In genomic region chr14:102086972-102087761, GRCh38 we compare ENCODE assay signal across 8 cellular contexts. TPM values are rescaled to one million over a fixed set of nuclear protein-coding genes. Genes with fewer than 3 reads are reported as not detected.
DNase-seq lines count a peak whose midpoint lies in the region; ATAC-seq and TF ChIP-seq lines count a peak whose summit lies in the region.

Gene HSP90AA1, minus strand, starts transcription at chr14:102087044. Its CDS starts 666 bp downstream, at chr14:102086378.

- H3K79me2 ChIP-seq in Loucy (ENCODE audit: insufficient read depth, low read length), result peaks cover 47% of the 10 kb centered on the region

- H3K4me1 Mint-ChIP-seq in activated T-helper 2 cell treated with anti-CD3 and anti-CD28 coated beads, Interferon-gamma antibody, Interleukin-2, Interleukin-4, amounts not matched to agents 10 μg/mL and 5 μg/mL and 100 μg/mL, durations not matched to agents 14 hours and 24 hours and 36 hours (ENCODE audit: low read depth), result peaks cover 49% of the 10 kb centered on the region
- peaks cover 55% of the 10 kb centered on the region for H3K4me1 Mint-ChIP-seq in nephron

- peak within 1 kb of the TSS; percentile 99 for H3K4me2 ChIP-seq in Loucy (ENCODE audit: low read depth, low read length, poor library complexity, severe bottlenecking)

- peaks cover 37% of the 10 kb centered on the region for H3K36me3 ChIP-seq in Loucy (ENCODE audit: insufficient read depth, low read length)
- H3K36me3 ChIP-seq in RWPE2 (ENCODE audit: low read depth), result peaks cover 41% of the 10 kb centered on the region

- peaks cover 50% of the 10 kb centered on the region for H3K4me1 ChIP-seq in Loucy (ENCODE audit: insufficient read depth, low read length, poor library complexity, severe bottlenecking)
- H3K4me1 ChIP-seq in RWPE2 (ENCODE audit: insufficient read depth, poor library complexity, severe bottlenecking), result peaks cover 27% of the 10 kb centered on the region

- H3F3A ChIP-seq in Loucy (ENCODE audit: low read depth), result no peaks in the 10 kb centered on the region

- H3K4me3 ChIP-seq in Loucy (ENCODE audit: low read length, poor library complexity, severe bottlenecking), result peak within 1 kb of the TSS; percentile 83
- peak within 1 kb of the TSS; percentile 54 for H3K4me3 ChIP-seq in RWPE2 (ENCODE audit: severe bottlenecking)

- no peaks in the 10 kb centered on the region for H3K27me3 ChIP-seq in Loucy (ENCODE audit: insufficient read depth, low read length, poor library complexity, severe bottlenecking)
- no peaks in the 10 kb centered on the region for H3K27me3 ChIP-seq in RWPE2 (ENCODE audit: insufficient read depth, poor library complexity, severe bottlenecking)

- peak within 1 kb of the TSS; percentile 82 for H3K27ac ChIP-seq in RWPE2 (ENCODE audit: poor library complexity, severe bottlenecking)

- TF ChIP-seq CTCF in Loucy (conservative IDR thresholded peaks at IDR 0.05; ENCODE audit: low read length) (no peak), RWPE2 (IDR thresholded peaks at IDR 0.05; ENCODE audit: poor library complexity, severe bottlenecking) (peak; percentile 14), nephron (IDR thresholded peaks at IDR 0.05; ENCODE audit: unreplicated experiment in 3 of 3) (peak in 1 of 3 experiments; percentile 9)

- H3K9me3 ChIP-seq in Loucy (ENCODE audit: insufficient read depth, low read depth, low read length) (no peaks in the 10 kb centered on the region), RWPE2 (ENCODE audit: severe bottlenecking) (no peaks in the 10 kb centered on the region)

- peak within 1 kb of the TSS; percentile 79 for H2AFZ ChIP-seq in Loucy (ENCODE audit: low read length)

- no peaks in the 10 kb centered on the region for H3K9me3 Mint-ChIP-seq in activated T-helper 2 cell treated with anti-CD3 and anti-CD28 coated beads, Interferon-gamma antibody, Interleukin-2, Interleukin-4, amounts not matched to agents 10 μg/mL and 5 μg/mL and 100 μg/mL, durations not matched to agents 14 hours and 24 hours and 36 hours
- no peaks in the 10 kb centered on the region for H3K9me3 Mint-ChIP-seq in nephron

- H3K36me3 Mint-ChIP-seq in activated T-helper 2 cell treated with anti-CD3 and anti-CD28 coated beads, Interferon-gamma antibody, Interleukin-2, Interleukin-4, amounts not matched to agents 10 μg/mL and 5 μg/mL and 100 μg/mL, durations not matched to agents 14 hours and 24 hours and 36 hours (ENCODE audit: low read depth), result peaks cover 42% of the 10 kb centered on the region
- H3K36me3 Mint-ChIP-seq in nephron (ENCODE audit: low read depth), result peaks cover 39% of the 10 kb centered on the region

- DNase-seq in EL (peak; percentile 93), H4 (ENCODE audit: low spot score) (peak; percentile 81), RWPE2 (ENCODE audit: low spot score) (peak; percentile 91), fibroblast of peridontal ligament (ENCODE audit: extremely low read depth) (peak; percentile 86)
- peak; percentile 94 for DNase-seq in activated T-helper 2 cell treated with anti-CD3 and anti-CD28 coated beads, Interferon-gamma antibody, Interleukin-2, Interleukin-4, amounts not matched to agents 10 μg/mL and 5 μg/mL and 100 μg/mL, durations not matched to agents 14 hours and 24 hours and 36 hours (ENCODE audit: low spot score)
- peak; percentile 98 for DNase-seq in stimulated activated naive CD8-positive, alpha-beta T cell treated with anti-CD3 and anti-CD28 coated beads, Interleukin-15, Interleukin-2, amounts not matched to agents 100 U/mL and 50 U/mL, for 24 hours

- peaks cover 40% of the 10 kb centered on the region for H4K20me1 ChIP-seq in Loucy (ENCODE audit: insufficient read depth, low read length, poor library complexity, severe bottlenecking)

- peak within 1 kb of the TSS; percentile 98 for H3K9ac ChIP-seq in Loucy (ENCODE audit: low read depth, low read length, poor library complexity, severe bottlenecking)

- peak within 1 kb of the TSS; percentile 93 for H3K27ac Mint-ChIP-seq in activated T-helper 2 cell treated with anti-CD3 and anti-CD28 coated beads, Interferon-gamma antibody, Interleukin-2, Interleukin-4, amounts not matched to agents 10 μg/mL and 5 μg/mL and 100 μg/mL, durations not matched to agents 14 hours and 24 hours and 36 hours
- peak within 1 kb of the TSS; percentile 82 to 97 (median 96) for H3K27ac Mint-ChIP-seq in nephron

- intact Hi-C loops in activated T-helper 2 cell treated with anti-CD3 and anti-CD28 coated beads, Interferon-gamma antibody, Interleukin-2, Interleukin-4, amounts not matched to agents 10 μg/mL and 5 μg/mL and 100 μg/mL, durations not matched to agents 14 hours and 24 hours and 36 hours (cut with micrococcal nuclease), result loop anchor here (2.0 to 10.0 kb wide), 4 partner anchors 52 to 428 kb away; partner anchors contain the start of gene WDR20

- H3K4me3 Mint-ChIP-seq in activated T-helper 2 cell treated with anti-CD3 and anti-CD28 coated beads, Interferon-gamma antibody, Interleukin-2, Interleukin-4, amounts not matched to agents 10 μg/mL and 5 μg/mL and 100 μg/mL, durations not matched to agents 14 hours and 24 hours and 36 hours (ENCODE audit: low read depth), result peak within 1 kb of the TSS; percentile 90
- H3K4me3 Mint-ChIP-seq in nephron, result peak within 1 kb of the TSS; percentile 90 to 99 (median 99)

- H3K9me2 ChIP-seq in Loucy (replicated peaks; ENCODE audit: low read depth, low read length), result no peaks in the 10 kb centered on the region

- ATAC-seq in RWPE2 (ENCODE audit: low read depth), result peak; percentile 71
- peak; percentile 74 for ATAC-seq in stimulated activated naive CD8-positive, alpha-beta T cell treated with anti-CD3 and anti-CD28 coated beads, Interleukin-15, Interleukin-2, amounts not matched to agents 100 U/mL and 50 U/mL, for 24 hours

- H3K27me3 Mint-ChIP-seq in activated T-helper 2 cell treated with anti-CD3 and anti-CD28 coated beads, Interferon-gamma antibody, Interleukin-2, Interleukin-4, amounts not matched to agents 10 μg/mL and 5 μg/mL and 100 μg/mL, durations not matched to agents 14 hours and 24 hours and 36 hours (ENCODE audit: low read depth), result no peaks in the 10 kb centered on the region
- H3K27me3 Mint-ChIP-seq in nephron (ENCODE audit: low read depth), result no peaks in the 10 kb centered on the region

RNA-seq across cellular contexts. Expression of gene HSP90AA1, which starts in this region (rescaled TPM):
- 518 and 574 TPM in 2 replicates for total RNA-seq in H4 (2014; rRNA removed; shearing (Covaris generic))
- total RNA-seq in activated T-helper 2 cell treated with anti-CD3 and anti-CD28 coated beads, Interferon-gamma antibody, Interleukin-2, Interleukin-4, amounts not matched to agents 10 μg/mL and 5 μg/mL and 100 μg/mL, durations not matched to agents 14 hours and 24 hours and 36 hours, result 995 and 1,017 TPM in 2 replicates

Comparison
In these comparisons a context has a peak if more than half of its experiments do, and no peak if none do; other contexts are left out.
1. Peak in every context shown above with its lines: DNase-seq, ATAC-seq, H3K4me3 ChIP-seq and H3K27ac ChIP-seq.